In genomic region chr17:57947369-57947768, GRCh38 we compare ENCODE assay signal across 8 cellular contexts. TPM values are rescaled to one million over a fixed set of nuclear protein-coding genes. Genes with fewer than 3 reads are reported as not detected.
DNase-seq lines count a peak whose midpoint lies in the region; ATAC-seq and TF ChIP-seq lines count a peak whose summit lies in the region.

No MANE protein-coding gene starts in this region.

- H3K9me3 Mint-ChIP-seq in MCF 10A (ENCODE audit: unreplicated experiment): no peaks in the 10 kb centered on the region

- H3K4me3 ChIP-seq in heart left ventricle: peak overlapping the region in 10 of 12 donors; percentile 25 to 62 (median 48)
- H3K4me3 ChIP-seq in muscle layer of duodenum (ENCODE audit: low read depth in 1 of 2, low read length in 2 of 2): peak overlapping the region; percentile 59 to 73
- H3K4me3 ChIP-seq in urinary bladder (ENCODE audit: low read depth, low read length): no peak overlapping the region

- no peak for TF ChIP-seq POLR2A in heart left ventricle (IDR thresholded peaks at IDR 0.05)

- TF ChIP-seq CTCF in heart left ventricle (IDR thresholded peaks at IDR 0.05) (no peak), MCF 10A (IDR thresholded peaks at IDR 0.05; ENCODE audit: unreplicated experiment) (no peak)

- no peaks in the 10 kb centered on the region for H3K36me3 Mint-ChIP-seq in MCF 10A (ENCODE audit: insufficient read depth, unreplicated experiment)

- peak overlapping the region; percentile 49 for H3K27ac Mint-ChIP-seq in MCF 10A (ENCODE audit: low read depth, unreplicated experiment)

- POLR2A ChIA-PET in MCF 10A (lab: Yijun Ruan, JAX): interaction anchor here (0.8 to 10.2 kb wide), 19 partner anchors 10 to 98 kb away, joined by 3 to 102 read pairs (median 6); partner anchors contain the start of genes MRPS23 and SRSF1

- no peak for ATAC-seq in heart left ventricle
- no peak for ATAC-seq in left cardiac atrium
- ATAC-seq in HG03139 (IDR thresholded peaks at IDR 0.05; ENCODE audit: unreplicated experiment): no peak

- 71 to 77% (median 73%) methylated on average over 9 of the region's 9 CpGs for WGBS in heart left ventricle, 4 donors
- WGBS in urinary bladder: 73% methylated on average over 9 of the region's 9 CpGs

- peaks cover 18 to 97% (median 86%) of the 10 kb centered on the region in 12 donors for H3K4me1 ChIP-seq in heart left ventricle
- peaks cover 43 to 75% of the 10 kb centered on the region in 2 donors for H3K4me1 ChIP-seq in muscle layer of duodenum (ENCODE audit: control insufficient read depth in 1 of 2, insufficient read depth in 2 of 2, low read length in 2 of 2)
- no peaks in the 10 kb centered on the region for H3K4me1 ChIP-seq in urinary bladder (ENCODE audit: insufficient read depth)

- H3K36me3 ChIP-seq in heart left ventricle (no peaks in the 10 kb centered on the region), muscle layer of duodenum (ENCODE audit: control insufficient read depth in 1 of 2, insufficient read depth in 2 of 2, low read length in 2 of 2) (no peaks in the 10 kb centered on the region), urinary bladder (ENCODE audit: insufficient read depth) (no peaks in the 10 kb centered on the region)

- DNase-seq in heart left ventricle: peak in 1 of 5 donors; percentile 2
- DNase-seq in left cardiac atrium: no peak
- DNase-seq in MCF 10A (ENCODE audit: unreplicated experiment): no peak
- no peak for DNase-seq in UCSD-AML1 (lab: John Stamatoyannopoulos, UW; ENCODE audit: unreplicated experiment)
- no peak for DNase-seq in activated CD8-positive, alpha-beta memory T cell treated with anti-CD3 and anti-CD28 coated beads, Interleukin-2, amount 50 U/mL, for 48 hours

- intact Hi-C loops in heart left ventricle (cut with DNase I) (loop anchor here in 3 of 10 donors (5.0 kb wide), 3 partner anchors 35 to 55 kb away; partner anchors contain the start of gene VEZF1 (in 1 of the 3)), left cardiac atrium (cut with DNase I) (loop anchor here in 1 of 2 donors (5.0 kb wide), 1 partner anchor 55 kb away; no protein-coding TSS in a partner anchor), MCF 10A (cut with micrococcal nuclease) (no loop called here)

- H3K27me3 Mint-ChIP-seq in MCF 10A (ENCODE audit: insufficient read depth, unreplicated experiment): no peaks in the 10 kb centered on the region

- H3K27ac ChIP-seq in heart left ventricle (peak overlapping the region; percentile 54 to 100 (median 90)), muscle layer of duodenum (ENCODE audit: low read length) (peak overlapping the region; percentile 91), urinary bladder (ENCODE audit: low read depth) (peak overlapping the region; percentile 81)

- H3K4me1 Mint-ChIP-seq in MCF 10A (ENCODE audit: insufficient read depth, unreplicated experiment): peaks cover 46% of the 10 kb centered on the region

- H3K9me3 ChIP-seq in heart left ventricle: no peaks in the 10 kb centered on the region
- H3K9me3 ChIP-seq in muscle layer of duodenum (ENCODE audit: control insufficient read depth in 1 of 2, low read length in 2 of 2): no peaks in the 10 kb centered on the region

- H3K27me3 ChIP-seq in heart left ventricle: no peaks in the 10 kb centered on the region
- H3K27me3 ChIP-seq in muscle layer of duodenum (ENCODE audit: low read depth, low read length): no peaks in the 10 kb centered on the region

- peak overlapping the region; percentile 68 for H3K4me3 Mint-ChIP-seq in MCF 10A (ENCODE audit: unreplicated experiment)

- CTCF ChIA-PET in MCF 10A (lab: Yijun Ruan, JAX): interaction anchor here (0.6 to 7.0 kb wide), 27 partner anchors 9 to 167 kb away, joined by 3 to 73 read pairs (median 6); partner anchors contain the start of genes CUEDC1, MRPS23 and SRSF1

- no TSS peak for BruUV-seq in MCF 10A (replicated peaks; lab: Mats Ljungman, UMichigan)

RNA-seq across cellular contexts. Expression of gene CUEDC1, which starts 7.8 kb away (rescaled TPM):
- total RNA-seq in heart left ventricle: 10 to 100 TPM; 37.6 to 68.5 (median 42.8) TPM
- 10 to 100 TPM; 29.6 to 39.9 TPM for polyA plus RNA-seq in heart left ventricle
- 10 to 100 TPM; 38.3 to 45.5 TPM for total RNA-seq in left cardiac atrium
- total RNA-seq in MCF 10A (2022): 15.6 and 21.5 TPM in 2 replicates
- 14.9 TPM for total RNA-seq in urinary bladder
- 57.1 TPM for polyA plus RNA-seq in urinary bladder

RNA-seq across cellular contexts. Expression of gene VEZF1, which starts 40.7 kb away (rescaled TPM):
- total RNA-seq in heart left ventricle (10 to 100 TPM; 58.9 to 85.6 (median 62.6) TPM), left cardiac atrium (10 to 100 TPM; 54.1 to 60.9 TPM), MCF 10A (2022) (66.8 and 69.1 TPM in 2 replicates), urinary bladder (84.5 TPM)
- polyA plus RNA-seq in heart left ventricle (10 to 100 TPM; 18.2 to 46.4 TPM), urinary bladder (58.7 TPM)

RNA-seq across cellular contexts. Expression of gene SRSF1, which starts 59.7 kb away (rescaled TPM):
- 100 to 1,000 TPM in 4 of 9 donors, 10 to 100 TPM in 5; 80.8 to 114 (median 99.7) TPM for total RNA-seq in heart left ventricle
- polyA plus RNA-seq in heart left ventricle: 100 to 1,000 TPM in 1 of 2 donors, 10 to 100 TPM in 1; 48.2 to 129 TPM
- total RNA-seq in left cardiac atrium: 100 to 1,000 TPM; 113 to 137 TPM
- total RNA-seq in MCF 10A (2022): 381 and 493 TPM in 2 replicates
- total RNA-seq in urinary bladder: 317 TPM
- 122 TPM for polyA plus RNA-seq in urinary bladder
